In genomic region chr20:5353624-5354496, GRCh38 we compare ENCODE assay signal across 15 cellular contexts. TPM values are rescaled to one million over a fixed set of nuclear protein-coding genes. Genes with fewer than 3 reads are reported as not detected.
DNase-seq lines count a peak whose midpoint lies in the region; ATAC-seq and TF ChIP-seq lines count a peak whose summit lies in the region.
"Had no signal": no experiment of that assay in that cellular context is flagged by ENCODE, and none has a peak within 500 bp of the region (broad histone marks: within the 10 kb centered on the region; RNA-seq: fewer than 3 reads in every experiment).

No MANE protein-coding gene starts in this region.

- H3K36me3 Mint-ChIP-seq in activated T-helper 17 cell treated with anti-CD3 and anti-CD28 coated beads, Interleukin-2, amount 50 U/mL, for 72 hours (ENCODE audit: low read depth) = no peaks in the 10 kb centered on the region
- H3K36me3 Mint-ChIP-seq in osteocyte (ENCODE audit: unreplicated experiment) = no peaks in the 10 kb centered on the region

- H3K27me3 ChIP-seq in kidney epithelial cell (ENCODE audit: control insufficient read depth, insufficient read depth, low read length) = no peaks in the 10 kb centered on the region
- H3K27me3 ChIP-seq: pancreas, tibial artery had no signal

- H3K36me3 ChIP-seq in kidney epithelial cell (ENCODE audit: control insufficient read depth, insufficient read depth, low read length) = no peaks in the 10 kb centered on the region
- H3K36me3 ChIP-seq: pancreas, tibial artery had no signal

- no peak for TF ChIP-seq CTCF in AG10803 (conservative IDR thresholded peaks at IDR 0.05; ENCODE audit: low read length)
- TF ChIP-seq CTCF in kidney epithelial cell (IDR thresholded peaks at IDR 0.05; ENCODE audit: insufficient read depth, low read length, poor library complexity, severe bottlenecking) = no peak
- TF ChIP-seq CTCF in osteocyte (IDR thresholded peaks at IDR 0.05) = no peak

- no peak overlapping the region for H3K4me3 ChIP-seq in AG10803 (ENCODE audit: low read length)
- H3K4me3 ChIP-seq in kidney epithelial cell (ENCODE audit: low read depth, low read length) = no peak overlapping the region
- H3K4me3 ChIP-seq: pancreas, tibial artery had no signal

- no peaks in the 10 kb centered on the region for H3K4me1 Mint-ChIP-seq in activated T-helper 17 cell treated with anti-CD3 and anti-CD28 coated beads, Interleukin-2, amount 50 U/mL, for 72 hours
- peaks cover 4% of the 10 kb centered on the region for H3K4me1 Mint-ChIP-seq in osteocyte (ENCODE audit: unreplicated experiment)

- peaks cover 31% of the 10 kb centered on the region for H3K27me3 Mint-ChIP-seq in activated T-helper 17 cell treated with anti-CD3 and anti-CD28 coated beads, Interleukin-2, amount 50 U/mL, for 72 hours
- H3K27me3 Mint-ChIP-seq in osteocyte (ENCODE audit: unreplicated experiment) = no peaks in the 10 kb centered on the region

- peak; percentile 79 for ATAC-seq in activated T-helper 17 cell treated with anti-CD3 and anti-CD28 coated beads, Interleukin-2, amount 50 U/mL, for 72 hours (replicated peaks)
- no peak for ATAC-seq in GM18517 (IDR thresholded peaks at IDR 0.05; ENCODE audit: unreplicated experiment)
- ATAC-seq: left lobe of liver, pancreas had no signal

- no peak overlapping the region for H3K27ac Mint-ChIP-seq in activated T-helper 17 cell treated with anti-CD3 and anti-CD28 coated beads, Interleukin-2, amount 50 U/mL, for 72 hours
- no peak overlapping the region for H3K27ac Mint-ChIP-seq in osteocyte (ENCODE audit: unreplicated experiment)

- peaks cover 5% of the 10 kb centered on the region for H3K9me3 Mint-ChIP-seq in activated T-helper 17 cell treated with anti-CD3 and anti-CD28 coated beads, Interleukin-2, amount 50 U/mL, for 72 hours
- H3K9me3 Mint-ChIP-seq in osteocyte (ENCODE audit: unreplicated experiment) = peaks cover 12% of the 10 kb centered on the region

- H3K4me3 Mint-ChIP-seq in activated T-helper 17 cell treated with anti-CD3 and anti-CD28 coated beads, Interleukin-2, amount 50 U/mL, for 72 hours = no peak overlapping the region
- no peak overlapping the region for H3K4me3 Mint-ChIP-seq in osteocyte (ENCODE audit: unreplicated experiment)

- peak; percentile 42 for DNase-seq in AG10803 (ENCODE audit: low read depth)
- DNase-seq in HPDE6-E6E7 (ENCODE audit: extremely low spot score) = peak; percentile 73
- peak; percentile 32 for DNase-seq in kidney epithelial cell (ENCODE audit: low read depth)
- no peak for DNase-seq in osteocyte (ENCODE audit: extremely low spot score, unreplicated experiment)
- DNase-seq in activated CD4-positive, CD25-positive, alpha-beta regulatory T cell treated with anti-CD3 and anti-CD28 coated beads, Interleukin-2, amount 50 U/mL, for 72 hours = no peak
- no peak for DNase-seq in DMS79 treated with DMSO at 0.1 percent for 48 hours (lab: John Stamatoyannopoulos, UW)
- DNase-seq: activated gamma-delta T cell treated with Interleukin-2 at 50 U/mL for 16 hours, DMS153, erythroblast, MM.1S, pancreas, tibial artery had no signal

RNA-seq across cellular contexts. Expression of gene PROKR2, which starts 37.1 kb away (rescaled TPM):
- not detected for total RNA-seq in activated T-helper 17 cell treated with anti-CD3 and anti-CD28 coated beads, Interleukin-2, amount 50 U/mL, for 72 hours
- not detected in 2 replicates for total RNA-seq in kidney epithelial cell
- not detected in 2 replicates for total RNA-seq in osteocyte
- total RNA-seq: left lobe of liver, pancreas had no signal

Comparison
In these comparisons a context has a peak if more than half of its experiments do, and no peak if none do; other contexts are left out.
1. DNase-seq: peak in AG10803 (single experiment), HPDE6-E6E7 (single experiment) and kidney epithelial cell (single experiment); none in osteocyte (single experiment), activated CD4-positive, CD25-positive, alpha-beta regulatory T cell treated with anti-CD3 and anti-CD28 coated beads, Interleukin-2, amount 50 U/mL, for 72 hours (single experiment) and DMS79 treated with DMSO at 0.1 percent for 48 hours (single experiment).